Comparison of ENCODE assay signal across 20 cellular contexts in genomic region chr12:113058553-113058952, GRCh38. TPM values are rescaled to one million over a fixed set of nuclear protein-coding genes. Genes with fewer than 3 reads are reported as not detected.
"Had no signal": no experiment of that assay in that cellular context is flagged by ENCODE, and none has a peak within 500 bp of the region (broad histone marks: within the 10 kb centered on the region; RNA-seq: fewer than 3 reads in every experiment).

No MANE protein-coding gene starts in this region.

- H3K9me3 ChIP-seq: sigmoid colon, testis, upper lobe of right lung had no signal

- DNase-seq: activated effector memory CD4-positive, alpha-beta T cell treated with Interleukin-2 at 50 U/mL for 16 hours; activated T-cell treated with anti-CD3 and anti-CD28 coated beads for 4 hours; amygdala; brain microvascular endothelial cell; effector memory CD8-positive, alpha-beta T cell; erythroblast; hippocampal formation; midbrain; naive B cell; sigmoid colon; stimulated activated CD4-positive, alpha-beta T cell treated with anti-CD3 and anti-CD28 coated beads, Interleukin-2, amount 100 ng/mL, for 48 hours; stimulated activated naive CD8-positive, alpha-beta T cell treated with anti-CD3 and anti-CD28 coated beads, Interleukin-15, Interleukin-2, amounts not matched to agents 100 U/mL and 50 U/mL, for 24 hours; T-helper 9 cell; testis had no signal

- H3K27ac ChIP-seq: brain microvascular endothelial cell, sigmoid colon, upper lobe of right lung, VCaP had no signal

- H3K27me3 ChIP-seq: testis had no signal

- H3K27me3 Mint-ChIP-seq: activated naive CD8-positive, alpha-beta T cell; effector memory CD8-positive, alpha-beta T cell; naive B cell had no signal

- H3K36me3 ChIP-seq: brain microvascular endothelial cell, sigmoid colon, upper lobe of right lung had no signal

- H3K4me3 ChIP-seq: lung, sigmoid colon, upper lobe of right lung had no signal

- H3K9me3 Mint-ChIP-seq: effector memory CD8-positive, alpha-beta T cell; naive B cell had no signal

- H3K27ac Mint-ChIP-seq: activated naive CD8-positive, alpha-beta T cell; effector memory CD8-positive, alpha-beta T cell had no signal

- ATAC-seq: stimulated activated naive CD8-positive, alpha-beta T cell treated with anti-CD3 and anti-CD28 coated beads, Interleukin-15, Interleukin-2, amounts not matched to agents 100 U/mL and 50 U/mL, for 24 hours; upper lobe of right lung had no signal

- H3K36me3 Mint-ChIP-seq: activated naive CD8-positive, alpha-beta T cell; naive B cell had no signal

RNA-seq across cellular contexts. Expression of gene DTX1, which starts 2.0 kb away (rescaled TPM):
- total RNA-seq: osteocyte, pulmonary artery endothelial cell had no signal
